ENCODE assay signal across 1 cellular context in genomic region chr6:109440325-109441068, GRCh38.
TF ChIP-seq lines count a peak whose summit lies in the region.

Gene PPIL6 (minus strand): TSS chr6:109440628. CDS start chr6:109440590, 38 bp downstream.
Gene SMPD2 (plus strand): TSS chr6:109440724. CDS start chr6:109441122, 398 bp downstream.

TF ChIP-seq in K562, 482 proteins besides CTCF, POLR2A, EP300 and RAD21 (continued from another document and continues in another):
- TF ChIP-seq AFF1 (IDR thresholded peaks at IDR 0.05; ENCODE audit: low read depth in 1 of 2, partially characterized antibody in 2 of 2): no peak
- no peak for TF ChIP-seq PRMT5 (CRISPR knock-in tag; IDR thresholded peaks at IDR 0.05)
- TF ChIP-seq PURB (CRISPR knock-in tag; IDR thresholded peaks at IDR 0.05; ENCODE audit: low read depth): no peak
- no peak for TF ChIP-seq TCF7 (IDR thresholded peaks at IDR 0.05; ENCODE audit: borderline replicate concordance)
- 0 out of 2 replicates have a peak, but pooled peaks have one; percentile 63 for TF ChIP-seq ZNF76 (CRISPR knock-in tag; IDR thresholded peaks at IDR 0.05; ENCODE audit: borderline replicate concordance)
- no peak for TF ChIP-seq TCFL5 (CRISPR knock-in tag; conservative IDR thresholded peaks at IDR 0.05)
- TF ChIP-seq ZNF316 (IDR thresholded peaks at IDR 0.05): no peak
- TF ChIP-seq BDP1 (IDR thresholded peaks at IDR 0.05; ENCODE audit: insufficient read depth, insufficient read length): no peak
- TF ChIP-seq MXI1 (IDR thresholded peaks at IDR 0.05; ENCODE audit: low read depth, low read length): peak; percentile 70
- TF ChIP-seq ZNF224 (CRISPR knock-in tag; IDR thresholded peaks at IDR 0.05): peak; percentile 93
- TF ChIP-seq TAF1 (IDR thresholded peaks at IDR 0.05; ENCODE audit: control insufficient read depth, extremely low read depth, insufficient read depth, low read length, severe bottlenecking): peak; percentile 48
- TF ChIP-seq FIP1L1 (IDR thresholded peaks at IDR 0.05; ENCODE audit: low read depth, low read length, poor library complexity, severe bottlenecking): no peak
- TF ChIP-seq NBN (IDR thresholded peaks at IDR 0.05; ENCODE audit: low read depth): no peak
- no peak for TF ChIP-seq IRF2 (CRISPR knock-in tag; IDR thresholded peaks at IDR 0.05)
- TF ChIP-seq SIRT6 (IDR thresholded peaks at IDR 0.05; ENCODE audit: low read depth, low read length): no peak
- TF ChIP-seq HDAC3 (IDR thresholded peaks at IDR 0.05; ENCODE audit: borderline replicate concordance, partially characterized antibody): no peak
- TF ChIP-seq TSHZ1 (CRISPR knock-in tag; IDR thresholded peaks at IDR 0.05): no peak
- TF ChIP-seq THAP7 (CRISPR knock-in tag; IDR thresholded peaks at IDR 0.05): no peak
- TF ChIP-seq HMG20A (CRISPR knock-in tag; conservative IDR thresholded peaks at IDR 0.05): no peak
- TF ChIP-seq SMAD4 (CRISPR knock-in tag; conservative IDR thresholded peaks at IDR 0.05): peak; percentile 77
- TF ChIP-seq NR0B1 (IDR thresholded peaks at IDR 0.05; ENCODE audit: partially characterized antibody): no peak
- peak; percentile 90 for TF ChIP-seq MAX (CRISPR knock-in tag; IDR thresholded peaks at IDR 0.05)
- peak; percentile 57 for TF ChIP-seq SUPT5H (IDR thresholded peaks at IDR 0.05)
- TF ChIP-seq L3MBTL2 (IDR thresholded peaks at IDR 0.05): peak; percentile 100
- no peak for TF ChIP-seq NR2C1 (IDR thresholded peaks at IDR 0.05)
- 0 out of 2 replicates have a peak, but pooled peaks have one; percentile 27 for TF ChIP-seq NR2C1 (tag; IDR thresholded peaks at IDR 0.05)
- TF ChIP-seq EHMT2 (IDR thresholded peaks at IDR 0.05): no peak
- no peak for TF ChIP-seq ETS2 (tag; IDR thresholded peaks at IDR 0.05; ENCODE audit: borderline replicate concordance, poor library complexity, severe bottlenecking)
- TF ChIP-seq PHF20 (IDR thresholded peaks at IDR 0.05; ENCODE audit: partially characterized antibody): peak; percentile 64
- TF ChIP-seq MTA3 (IDR thresholded peaks at IDR 0.05; ENCODE audit: borderline replicate concordance): 0 out of 2 replicates have a peak, but pooled peaks have one; percentile 24
- TF ChIP-seq KDM5B (IDR thresholded peaks at IDR 0.05; ENCODE audit: insufficient replicate concordance, low read depth, low read length): peak; percentile 80
- no peak for TF ChIP-seq BRCA1 (IDR thresholded peaks at IDR 0.05)
- TF ChIP-seq BRCA1 (CRISPR knock-in tag; IDR thresholded peaks at IDR 0.05): 0 out of 2 replicates have a peak, but pooled peaks have one; percentile 55
- no peak for TF ChIP-seq SLC30A9 (CRISPR knock-in tag; IDR thresholded peaks at IDR 0.05)
- peak; percentile 67; the same call in 1 of the 2 replicates for TF ChIP-seq ATF7 (IDR thresholded peaks at IDR 0.05)
- no peak for TF ChIP-seq CUX1 (CRISPR knock-in tag; IDR thresholded peaks at IDR 0.05)
- no peak for TF ChIP-seq FOXA1 (IDR thresholded peaks at IDR 0.05; ENCODE audit: borderline replicate concordance)
- TF ChIP-seq ZNF408 (CRISPR knock-in tag; IDR thresholded peaks at IDR 0.05; ENCODE audit: low read depth): no peak
- TF ChIP-seq DACH1 (IDR thresholded peaks at IDR 0.05; ENCODE audit: partially characterized antibody): peak; percentile 31
- TF ChIP-seq RFX1 (IDR thresholded peaks at IDR 0.05): peak; percentile 78
- TF ChIP-seq FOXK1 (CRISPR knock-in tag; IDR thresholded peaks at IDR 0.05; ENCODE audit: borderline replicate concordance): peak; percentile 90; the same call in 1 of the 2 replicates
- no peak for TF ChIP-seq KDM2B (CRISPR knock-in tag; IDR thresholded peaks at IDR 0.05)
- no peak for TF ChIP-seq RBM25 (IDR thresholded peaks at IDR 0.05; ENCODE audit: low read depth, low read length, severe bottlenecking)
- TF ChIP-seq ZNF518B (CRISPR knock-in tag; IDR thresholded peaks at IDR 0.05): no peak
